In the genomic region with DNA sequence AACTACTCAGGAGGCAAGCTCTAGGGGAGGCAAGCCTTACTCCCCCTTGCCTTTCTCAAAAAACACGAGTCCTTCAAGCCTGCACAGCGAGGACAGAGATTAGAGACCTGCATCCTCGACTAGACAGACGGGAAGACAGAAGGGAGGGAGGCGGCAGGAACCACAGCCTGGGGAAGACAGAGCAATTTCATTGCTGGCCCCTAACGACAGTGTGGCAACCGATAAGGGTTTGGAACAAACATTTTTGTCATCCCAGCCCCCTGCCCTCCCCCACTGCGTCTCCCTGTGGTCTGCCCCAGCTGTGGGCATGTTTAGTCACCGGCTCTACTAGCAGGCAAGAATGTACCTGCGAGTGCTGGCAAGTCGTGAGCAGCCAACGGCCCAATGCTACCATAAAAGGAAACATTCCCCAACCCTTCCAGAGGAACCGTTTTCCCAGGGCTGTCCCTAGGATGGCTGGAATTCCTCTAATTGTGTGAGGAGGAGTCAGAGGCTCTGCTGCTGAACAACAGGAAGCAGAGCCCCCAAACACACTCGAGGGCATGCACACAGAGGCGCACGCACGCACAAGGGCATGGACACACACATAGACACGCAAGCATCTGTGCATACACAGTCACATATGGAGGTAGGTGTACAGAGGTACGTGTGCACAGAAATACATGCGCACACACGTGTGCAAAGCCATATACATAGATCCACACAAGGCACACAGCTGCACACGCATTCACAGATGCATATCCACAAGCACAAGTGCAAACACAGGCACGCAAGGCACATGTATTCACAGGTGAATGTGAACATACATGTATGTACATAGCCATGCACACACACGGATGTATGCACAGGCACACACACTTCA, we compare ENCODE assay signal across 1 cellular context.
TF ChIP-seq lines count a peak whose summit lies in the region.

No MANE protein-coding gene starts in this region.

TF ChIP-seq in HEK293, 187 proteins besides CTCF, POLR2A, EP300 and RAD21 (continued from another document):
- TF ChIP-seq, protein P1, sequence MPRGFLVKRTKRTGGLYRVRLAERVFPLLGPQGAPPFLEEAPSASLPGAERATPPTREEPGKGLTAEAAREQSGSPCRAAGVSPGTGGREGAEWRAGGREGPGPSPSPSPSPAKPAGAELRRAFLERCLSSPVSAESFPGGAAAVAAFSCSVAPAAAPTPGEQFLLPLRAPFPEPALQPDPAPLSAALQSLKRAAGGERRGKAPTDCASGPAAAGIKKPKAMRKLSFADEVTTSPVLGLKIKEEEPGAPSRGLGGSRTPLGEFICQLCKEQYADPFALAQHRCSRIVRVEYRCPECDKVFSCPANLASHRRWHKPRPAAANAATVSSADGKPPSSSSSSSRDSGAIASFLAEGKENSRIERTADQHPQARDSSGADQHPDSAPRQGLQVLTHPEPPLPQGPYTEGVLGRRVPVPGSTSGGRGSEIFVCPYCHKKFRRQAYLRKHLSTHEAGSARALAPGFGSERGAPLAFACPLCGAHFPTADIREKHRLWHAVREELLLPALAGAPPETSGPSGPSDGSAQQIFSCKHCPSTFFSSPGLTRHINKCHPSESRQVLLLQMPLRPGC (tag by site-specific recombination; IDR thresholded peaks at IDR 0.05) = peak; percentile 76
- TF ChIP-seq, protein P2, sequence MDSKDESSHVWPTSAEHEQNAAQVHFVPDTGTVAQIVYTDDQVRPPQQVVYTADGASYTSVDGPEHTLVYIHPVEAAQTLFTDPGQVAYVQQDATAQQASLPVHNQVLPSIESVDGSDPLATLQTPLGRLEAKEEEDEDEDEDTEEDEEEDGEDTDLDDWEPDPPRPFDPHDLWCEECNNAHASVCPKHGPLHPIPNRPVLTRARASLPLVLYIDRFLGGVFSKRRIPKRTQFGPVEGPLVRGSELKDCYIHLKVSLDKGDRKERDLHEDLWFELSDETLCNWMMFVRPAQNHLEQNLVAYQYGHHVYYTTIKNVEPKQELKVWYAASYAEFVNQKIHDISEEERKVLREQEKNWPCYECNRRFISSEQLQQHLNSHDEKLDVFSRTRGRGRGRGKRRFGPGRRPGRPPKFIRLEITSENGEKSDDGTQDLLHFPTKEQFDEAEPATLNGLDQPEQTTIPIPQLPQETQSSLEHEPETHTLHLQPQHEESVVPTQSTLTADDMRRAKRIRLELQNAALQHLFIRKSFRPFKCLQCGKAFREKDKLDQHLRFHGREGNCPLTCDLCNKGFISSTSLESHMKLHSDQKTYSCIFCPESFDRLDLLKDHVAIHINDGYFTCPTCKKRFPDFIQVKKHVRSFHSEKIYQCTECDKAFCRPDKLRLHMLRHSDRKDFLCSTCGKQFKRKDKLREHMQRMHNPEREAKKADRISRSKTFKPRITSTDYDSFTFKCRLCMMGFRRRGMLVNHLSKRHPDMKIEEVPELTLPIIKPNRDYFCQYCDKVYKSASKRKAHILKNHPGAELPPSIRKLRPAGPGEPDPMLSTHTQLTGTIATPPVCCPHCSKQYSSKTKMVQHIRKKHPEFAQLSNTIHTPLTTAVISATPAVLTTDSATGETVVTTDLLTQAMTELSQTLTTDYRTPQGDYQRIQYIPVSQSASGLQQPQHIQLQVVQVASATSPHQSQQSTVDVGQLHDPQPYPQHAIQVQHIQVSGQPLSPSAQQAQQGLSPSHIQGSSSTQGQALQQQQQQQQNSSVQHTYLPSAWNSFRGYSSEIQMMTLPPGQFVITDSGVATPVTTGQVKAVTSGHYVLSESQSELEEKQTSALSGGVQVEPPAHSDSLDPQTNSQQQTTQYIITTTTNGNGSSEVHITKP (tag by site-specific recombination; IDR thresholded peaks at IDR 0.05) = peak; percentile 99
- TF ChIP-seq SP7 (tag by site-specific recombination; IDR thresholded peaks at IDR 0.05) (0 out of 2 replicates have a peak, but pooled peaks have one; percentile 41), GLIS2 (tag by site-specific recombination; IDR thresholded peaks at IDR 0.05) (peak; percentile 59), KLF9 (tag by site-specific recombination; IDR thresholded peaks at IDR 0.05; ENCODE audit: low read depth) (0 out of 2 replicates have a peak, but pooled peaks have one; percentile 7), KLF10 (tag by site-specific recombination; IDR thresholded peaks at IDR 0.05) (peak; percentile 67), ZFP69B (tag by site-specific recombination; IDR thresholded peaks at IDR 0.05) (no peak), ZIC2 (tag by site-specific recombination; IDR thresholded peaks at IDR 0.05) (peak; percentile 90), ZFP3 (tag by site-specific recombination; IDR thresholded peaks at IDR 0.05; ENCODE audit: low read depth) (no peak), ZXDB (tag by site-specific recombination; IDR thresholded peaks at IDR 0.05) (peak; percentile 54), ZNF624 (tag by site-specific recombination; IDR thresholded peaks at IDR 0.05) (no peak), ZSCAN16 (tag by site-specific recombination; IDR thresholded peaks at IDR 0.05) (peak; percentile 67; the same call in 1 of the 2 replicates), ZNF2 (tag by site-specific recombination; IDR thresholded peaks at IDR 0.05) (peak; percentile 47; the same call in 1 of the 2 replicates), GLIS1 (tag by site-specific recombination; IDR thresholded peaks at IDR 0.05) (peak; percentile 96), IKZF3 (tag by site-specific recombination; IDR thresholded peaks at IDR 0.05) (peak; percentile 56; the same call in 1 of the 2 replicates), ZNF561 (tag by site-specific recombination; IDR thresholded peaks at IDR 0.05; ENCODE audit: borderline replicate concordance) (0 out of 2 replicates have a peak, but pooled peaks have one; percentile 31), ZBTB17 (tag by site-specific recombination; IDR thresholded peaks at IDR 0.05) (peak; percentile 63), ZNF184 (tag by site-specific recombination; IDR thresholded peaks at IDR 0.05) (peak; percentile 35; the same call in 1 of the 2 replicates), ZBTB20 (tag by site-specific recombination; IDR thresholded peaks at IDR 0.05) (peak; percentile 35; the same call in 1 of the 2 replicates), ZNF629 (tag by site-specific recombination; IDR thresholded peaks at IDR 0.05) (peak; percentile 68), SP2 (tag by site-specific recombination; IDR thresholded peaks at IDR 0.05) (peak; percentile 20; the same call in 1 of the 2 replicates)
- TF ChIP-seq, protein P3, sequence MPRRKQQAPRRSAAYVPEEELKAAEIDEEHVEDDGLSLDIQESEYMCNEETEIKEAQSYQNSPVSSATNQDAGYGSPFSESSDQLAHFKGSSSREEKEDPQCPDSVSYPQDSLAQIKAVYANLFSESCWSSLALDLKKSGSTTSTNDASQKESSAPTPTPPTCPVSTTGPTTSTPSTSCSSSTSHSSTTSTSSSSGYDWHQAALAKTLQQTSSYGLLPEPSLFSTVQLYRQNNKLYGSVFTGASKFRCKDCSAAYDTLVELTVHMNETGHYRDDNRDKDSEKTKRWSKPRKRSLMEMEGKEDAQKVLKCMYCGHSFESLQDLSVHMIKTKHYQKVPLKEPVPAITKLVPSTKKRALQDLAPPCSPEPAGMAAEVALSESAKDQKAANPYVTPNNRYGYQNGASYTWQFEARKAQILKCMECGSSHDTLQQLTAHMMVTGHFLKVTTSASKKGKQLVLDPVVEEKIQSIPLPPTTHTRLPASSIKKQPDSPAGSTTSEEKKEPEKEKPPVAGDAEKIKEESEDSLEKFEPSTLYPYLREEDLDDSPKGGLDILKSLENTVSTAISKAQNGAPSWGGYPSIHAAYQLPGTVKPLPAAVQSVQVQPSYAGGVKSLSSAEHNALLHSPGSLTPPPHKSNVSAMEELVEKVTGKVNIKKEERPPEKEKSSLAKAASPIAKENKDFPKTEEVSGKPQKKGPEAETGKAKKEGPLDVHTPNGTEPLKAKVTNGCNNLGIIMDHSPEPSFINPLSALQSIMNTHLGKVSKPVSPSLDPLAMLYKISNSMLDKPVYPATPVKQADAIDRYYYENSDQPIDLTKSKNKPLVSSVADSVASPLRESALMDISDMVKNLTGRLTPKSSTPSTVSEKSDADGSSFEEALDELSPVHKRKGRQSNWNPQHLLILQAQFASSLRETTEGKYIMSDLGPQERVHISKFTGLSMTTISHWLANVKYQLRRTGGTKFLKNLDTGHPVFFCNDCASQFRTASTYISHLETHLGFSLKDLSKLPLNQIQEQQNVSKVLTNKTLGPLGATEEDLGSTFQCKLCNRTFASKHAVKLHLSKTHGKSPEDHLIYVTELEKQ (tag by site-specific recombination; IDR thresholded peaks at IDR 0.05; ENCODE audit: borderline replicate concordance) = 0 out of 2 replicates have a peak, but pooled peaks have one; percentile 19
- TF ChIP-seq, protein P4, sequence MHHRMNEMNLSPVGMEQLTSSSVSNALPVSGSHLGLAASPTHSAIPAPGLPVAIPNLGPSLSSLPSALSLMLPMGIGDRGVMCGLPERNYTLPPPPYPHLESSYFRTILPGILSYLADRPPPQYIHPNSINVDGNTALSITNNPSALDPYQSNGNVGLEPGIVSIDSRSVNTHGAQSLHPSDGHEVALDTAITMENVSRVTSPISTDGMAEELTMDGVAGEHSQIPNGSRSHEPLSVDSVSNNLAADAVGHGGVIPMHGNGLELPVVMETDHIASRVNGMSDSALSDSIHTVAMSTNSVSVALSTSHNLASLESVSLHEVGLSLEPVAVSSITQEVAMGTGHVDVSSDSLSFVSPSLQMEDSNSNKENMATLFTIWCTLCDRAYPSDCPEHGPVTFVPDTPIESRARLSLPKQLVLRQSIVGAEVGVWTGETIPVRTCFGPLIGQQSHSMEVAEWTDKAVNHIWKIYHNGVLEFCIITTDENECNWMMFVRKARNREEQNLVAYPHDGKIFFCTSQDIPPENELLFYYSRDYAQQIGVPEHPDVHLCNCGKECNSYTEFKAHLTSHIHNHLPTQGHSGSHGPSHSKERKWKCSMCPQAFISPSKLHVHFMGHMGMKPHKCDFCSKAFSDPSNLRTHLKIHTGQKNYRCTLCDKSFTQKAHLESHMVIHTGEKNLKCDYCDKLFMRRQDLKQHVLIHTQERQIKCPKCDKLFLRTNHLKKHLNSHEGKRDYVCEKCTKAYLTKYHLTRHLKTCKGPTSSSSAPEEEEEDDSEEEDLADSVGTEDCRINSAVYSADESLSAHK (tag by site-specific recombination; IDR thresholded peaks at IDR 0.05) = no peak
TF ChIP-seq in HEK293: peak in this region for 27.
